In genomic region chr16:4846503-4846900, GRCh38 we compare ENCODE assay signal across 8 cellular contexts. TPM values are rescaled to one million over a fixed set of nuclear protein-coding genes. Genes with fewer than 3 reads are reported as not detected.
DNase-seq lines count a peak whose midpoint lies in the region; ATAC-seq and TF ChIP-seq lines count a peak whose summit lies in the region.

No MANE protein-coding gene starts in this region.

- H3K9me3 Mint-ChIP-seq in CD8-positive, alpha-beta T cell: no peaks in the 10 kb centered on the region
- H3K9me3 Mint-ChIP-seq in WTC11: no peaks in the 10 kb centered on the region

- H3K27me3 Mint-ChIP-seq in CD8-positive, alpha-beta T cell (ENCODE audit: low read depth): no peaks in the 10 kb centered on the region
- H3K27me3 Mint-ChIP-seq in WTC11 (ENCODE audit: low read depth): no peaks in the 10 kb centered on the region

- peaks cover 54% of the 10 kb centered on the region for H3K4me1 Mint-ChIP-seq in CD8-positive, alpha-beta T cell (ENCODE audit: low read depth)
- peaks cover 30% of the 10 kb centered on the region for H3K4me1 Mint-ChIP-seq in WTC11

- 0% methylated on average over 20 of the region's 27 CpGs for WGBS in suprapubic skin

- POLR2A ChIA-PET in CD8-positive, alpha-beta T cell (lab: Charles Lee): no interaction called here
- POLR2A ChIA-PET in WTC11 (lab: Charles Lee): interaction anchor here (2.1 kb wide), 1 partner anchor 89 kb away, joined by 4 read pairs; no protein-coding TSS in a partner anchor

- TF ChIP-seq POLR2A in suprapubic skin (IDR thresholded peaks at IDR 0.05): peak in 1 of 2 donors; percentile 19

- CTCF ChIA-PET in CD8-positive, alpha-beta T cell (lab: Charles Lee): interaction anchor here (1.1 kb wide), 1 partner anchor 23 kb away, joined by 3 read pairs; no protein-coding TSS in a partner anchor
- CTCF ChIA-PET in WTC11 (lab: Charles Lee): interaction anchor here (1.1 to 2.0 kb wide), 2 partner anchors 109 to 129 kb away, joined by 4 read pairs; no protein-coding TSS in a partner anchor

- peak overlapping the region; percentile 95 for H3K27ac ChIP-seq in CD8-positive, alpha-beta T cell (ENCODE audit: low read depth, low read length)
- peak overlapping the region; percentile 88 for H3K27ac ChIP-seq in epithelial cell of prostate
- H3K27ac ChIP-seq in suprapubic skin: peak overlapping the region; percentile 95

- peaks cover 30% of the 10 kb centered on the region for H3K36me3 ChIP-seq in CD8-positive, alpha-beta T cell (ENCODE audit: insufficient read depth, low read length)
- peaks cover 6% of the 10 kb centered on the region for H3K36me3 ChIP-seq in mucosa of descending colon (ENCODE audit: low read depth)
- H3K36me3 ChIP-seq in suprapubic skin: peaks cover 35% of the 10 kb centered on the region

- intact Hi-C loops in CD8-positive, alpha-beta T cell (cut with DNase I, micrococcal nuclease): loop anchor here (2.0 to 5.0 kb wide), 5 partner anchors 112 to 1964 kb away; partner anchors contain the start of genes ALG1 (in 2 of the 2), EEF2KMT (in 2 of the 2), ANKS3 (in 1 of the 2) and DNAAF8 (in 1 of the 2)
- intact Hi-C loops in mucosa of descending colon (cut with DNase I, micrococcal nuclease): loop anchor here in 1 of 2 donors (10.0 kb wide), 1 partner anchor 108 kb away; the partner anchor contains the start of gene SEC14L5

- no peak for TF ChIP-seq EP300 in suprapubic skin (IDR thresholded peaks at IDR 0.05)

- peak overlapping the region; percentile 92 for H3K27ac Mint-ChIP-seq in CD8-positive, alpha-beta T cell
- peak overlapping the region; percentile 47 for H3K27ac Mint-ChIP-seq in WTC11

- TF ChIP-seq CTCF in CD8-positive, alpha-beta T cell (IDR thresholded peaks at IDR 0.05): no peak
- TF ChIP-seq CTCF in WTC11 (IDR thresholded peaks at IDR 0.05) (no peak), mucosa of descending colon (IDR thresholded peaks at IDR 0.05) (no peak), suprapubic skin (IDR thresholded peaks at IDR 0.05) (no peak)

- peak in 5 of 7 experiments; percentile 3 to 28 (median 18) for DNase-seq in CD8-positive, alpha-beta T cell
- DNase-seq in HK-2 (ENCODE audit: unreplicated experiment) (peak; percentile 68), WTC11 (ENCODE audit: low spot score) (peak; percentile 32), epithelial cell of prostate (ENCODE audit: low read depth, low spot score) (no peak), mucosa of descending colon (peak; percentile 78 to 82 (median 79)), suprapubic skin (ENCODE audit: low spot score in 2 of 2) (peak in 1 of 2 donors; percentile 78), NCI-H187 (lab: John Stamatoyannopoulos, UW) (no peak)

- H3K4me3 ChIP-seq in CD8-positive, alpha-beta T cell (ENCODE audit: low read depth, low read length): peak overlapping the region; percentile 79
- H3K4me3 ChIP-seq in mucosa of descending colon (peak overlapping the region; percentile 98), suprapubic skin (peak overlapping the region; percentile 81)

- peaks cover 38% of the 10 kb centered on the region for H3K4me1 ChIP-seq in CD8-positive, alpha-beta T cell (ENCODE audit: insufficient read depth, low read length)
- peaks cover 41% of the 10 kb centered on the region for H3K4me1 ChIP-seq in mucosa of descending colon (ENCODE audit: low read depth)
- H3K4me1 ChIP-seq in suprapubic skin: peaks cover 47% of the 10 kb centered on the region

- peak overlapping the region; percentile 90 for H3K4me3 Mint-ChIP-seq in CD8-positive, alpha-beta T cell
- peak overlapping the region; percentile 84 for H3K4me3 Mint-ChIP-seq in WTC11

- H3K27me3 ChIP-seq in CD8-positive, alpha-beta T cell (ENCODE audit: insufficient read depth, low read length): no peaks in the 10 kb centered on the region
- H3K27me3 ChIP-seq in suprapubic skin: no peaks in the 10 kb centered on the region

- H3K36me3 Mint-ChIP-seq in CD8-positive, alpha-beta T cell: peaks cover 40% of the 10 kb centered on the region
- H3K36me3 Mint-ChIP-seq in WTC11: peaks cover 33% of the 10 kb centered on the region

- no peaks in the 10 kb centered on the region for H3K9me3 ChIP-seq in CD8-positive, alpha-beta T cell (ENCODE audit: low read length)
- H3K9me3 ChIP-seq in mucosa of descending colon (no peaks in the 10 kb centered on the region), suprapubic skin (no peaks in the 10 kb centered on the region)

- no peak for ATAC-seq in CD8-positive, alpha-beta T cell
- peak; percentile 18 for ATAC-seq in GM19452 (IDR thresholded peaks at IDR 0.05; ENCODE audit: unreplicated experiment)
- ATAC-seq in WTC11: peak; percentile 6; the same call in 1 of the 2 replicates
- ATAC-seq in mucosa of descending colon: peak; percentile 61

TF ChIP-seq in WTC11, 78 proteins besides CTCF, POLR2A, EP300 and RAD21:
- no peak for TF ChIP-seq HMGXB4 (CRISPR knock-in tag; IDR thresholded peaks at IDR 0.05)
- TF ChIP-seq GTF2I (CRISPR knock-in tag; conservative IDR thresholded peaks at IDR 0.05): no peak
- TF ChIP-seq STAT6 (CRISPR knock-in tag; conservative IDR thresholded peaks at IDR 0.05; ENCODE audit: low read depth): no peak
- no peak for TF ChIP-seq CDX4 (CRISPR knock-in tag; IDR thresholded peaks at IDR 0.05; ENCODE audit: borderline replicate concordance)

RNA-seq across cellular contexts. Expression of gene GLYR1, which starts 0.6 kb away (rescaled TPM):
- total RNA-seq in CD8-positive, alpha-beta T cell: 10 to 100 TPM; 71.8 to 76.7 TPM
- total RNA-seq in WTC11 (2021) (99.7 to 103 TPM (median 99.7 TPM) in 3 replicates), mucosa of descending colon (100 to 1,000 TPM; 110 to 123 (median 111) TPM), suprapubic skin (10 to 100 TPM; 42.2 to 76.0 (median 50.7) TPM)

RNA-seq across cellular contexts. Expression of gene UBN1, which starts 0.8 kb away (rescaled TPM):
- total RNA-seq in CD8-positive, alpha-beta T cell: 10 to 100 TPM; 57.1 to 65.3 TPM
- total RNA-seq in WTC11 (2021): 35.1 to 38.5 TPM (median 35.9 TPM) in 3 replicates
- 10 to 100 TPM; 41.3 to 42.7 (median 41.6) TPM for total RNA-seq in mucosa of descending colon
- 10 to 100 TPM; 25.7 to 43.9 (median 38.6) TPM for total RNA-seq in suprapubic skin

RNA-seq across cellular contexts. Expression of gene ROGDI, which starts 44.1 kb away (rescaled TPM):
- 1 to 10 TPM; 7.9 to 8.6 TPM for total RNA-seq in CD8-positive, alpha-beta T cell
- total RNA-seq in WTC11 (2021) (25.0 to 32.1 TPM (median 31.1 TPM) in 3 replicates), mucosa of descending colon (10 to 100 TPM; 18.5 to 40.6 (median 31.7) TPM), suprapubic skin (10 to 100 TPM in 3 of 4 donors, 1 to 10 TPM in 1; 9.8 to 16.1 (median 12.2) TPM)

RNA-seq across cellular contexts. Expression of gene SMIM22, which starts 51.3 kb away (rescaled TPM):
- not detected for total RNA-seq in CD8-positive, alpha-beta T cell
- total RNA-seq in WTC11 (2021) (1.9 TPM in 1 of 3 replicates, not detected in the others), mucosa of descending colon (100 to 1,000 TPM; 208 to 573 (median 395) TPM), suprapubic skin (10 to 100 TPM in 3 of 4 donors, not detected in 1; 10.1 to 20.9 (median 18.7) TPM)

RNA-seq across cellular contexts. Expression of gene SEPTIN12, which starts 58.4 kb away (rescaled TPM):
- total RNA-seq in CD8-positive, alpha-beta T cell: under 1 TPM in 1 of 2 experiments, not detected in 1; 0.72 TPM
- total RNA-seq in WTC11 (2021) (not detected in 3 replicates), mucosa of descending colon (1 to 10 TPM in 1 of 3 donors, not detected in 2; 1.1 TPM), suprapubic skin (not detected)

Comparison
In these comparisons a context has a peak if more than half of its experiments do, and no peak if none do; other contexts are left out.
1. DNase-seq: peak in CD8-positive, alpha-beta T cell (5 of 7), HK-2 (single experiment), WTC11 (single experiment) and mucosa of descending colon (3 of 3); none in epithelial cell of prostate (single experiment) and NCI-H187 (0 of 2).
2. Peak in every context shown above with its lines, with median percentiles within 50 percentile points of each other: H3K27ac ChIP-seq and H3K4me3 ChIP-seq.